28 cellular contexts compared by ENCODE assay signal in genomic region chr9:94498801-94499454, GRCh38. TPM values are rescaled to one million over a fixed set of nuclear protein-coding genes. Genes with fewer than 3 reads are reported as not detected.
DNase-seq lines count a peak whose midpoint lies in the region; ATAC-seq, FAIRE-seq and TF ChIP-seq lines count a peak whose summit lies in the region.
"Had no signal": no experiment of that assay in that cellular context is flagged by ENCODE, and none has a peak within 500 bp of the region (broad histone marks: within the 10 kb centered on the region; RNA-seq: fewer than 3 reads in every experiment).

No MANE protein-coding gene starts in this region.

- no peak for ATAC-seq in activated T-cell treated with anti-CD3 and anti-CD28 coated beads, Interleukin-2, amount 50 U/mL, for 72 hours (replicated peaks in 1 of 2)
- ATAC-seq: A549; CD8-positive, alpha-beta T cell; GM12878; PC-3; Right ventricle myocardium inferior; SK-N-SH treated with all-trans-retinoic acid at 6 μM for 48 hours had no signal

- no peaks in the 10 kb centered on the region for H3K79me1 ChIP-seq in mesenchymal stem cell (replicated peaks; ENCODE audit: low read length, poor library complexity, severe bottlenecking)

- no peak overlapping the region for H2AK5ac ChIP-seq in mesenchymal stem cell (ENCODE audit: low read length, severe bottlenecking)

- DNase-seq in H54 (ENCODE audit: insufficient read length, low spot score) (no peak), astrocyte (ENCODE audit: low read depth) (no peak), mesenchymal stem cell (peak; percentile 1), islet precursor cell (no peak), activated gamma-delta T cell treated with Interleukin-2 at 50 U/mL for 16 hours (no peak), WERI-Rb-1 (no peak)
- no peak for DNase-seq in activated T-cell treated with anti-CD3 and anti-CD28 coated beads, Interleukin-2, amount 50 U/mL, for 72 hours
- DNase-seq: AML-193; Caco-2; CD8-positive, alpha-beta T cell; EL; GDM1; GM23248; H9; Kasumi-1; NCI-H1105; NCI-H1436 treated with DMSO at 0.1 percent for 48 hours; NCI-H187 treated with DMSO at 0.1 percent for 48 hours; NCI-H2107; NCI-H524; NCI-H748 treated with DMSO at 0.1 percent for 48 hours; PC-3; SJCRH30 had no signal

- H3K9ac ChIP-seq in astrocyte (ENCODE audit: low read length) = no peak overlapping the region
- H3K9ac ChIP-seq in mesenchymal stem cell (ENCODE audit: low read length) = no peak overlapping the region
- H3K9ac ChIP-seq: GM23248 had no signal

- H3K9me3 Mint-ChIP-seq in astrocyte (ENCODE audit: unreplicated experiment) = no peaks in the 10 kb centered on the region
- no peaks in the 10 kb centered on the region for H3K9me3 Mint-ChIP-seq in activated T-cell treated with anti-CD3 and anti-CD28 coated beads, Interleukin-2, amount 50 U/mL, for 72 hours
- H3K9me3 Mint-ChIP-seq: CD8-positive, alpha-beta T cell; H9 had no signal

- H3K4me2 ChIP-seq in astrocyte (ENCODE audit: low read length) (no peak overlapping the region), mesenchymal stem cell (ENCODE audit: low read length, poor library complexity, severe bottlenecking) (no peak overlapping the region)
- H3K4me2 ChIP-seq: A549 had no signal

- no peak overlapping the region for H3K23ac ChIP-seq in mesenchymal stem cell (ENCODE audit: low read length in 2 of 2)

- no peak overlapping the region for H3K27ac ChIP-seq in astrocyte (ENCODE audit: low read depth, low read length)
- no peak overlapping the region for H3K27ac ChIP-seq in mesenchymal stem cell (ENCODE audit: low read length, poor library complexity, severe bottlenecking)
- no peak overlapping the region for H3K27ac ChIP-seq in WERI-Rb-1
- H3K27ac ChIP-seq: A549, C4-2B, GM23248, SJCRH30 had no signal

- no peak for TF ChIP-seq POLR2A in H54 (IDR thresholded peaks at IDR 0.05; ENCODE audit: low read depth, low read length)

- H2BK12ac ChIP-seq in mesenchymal stem cell (ENCODE audit: low read length in 2 of 2) = no peak overlapping the region

- no peak overlapping the region for H3K14ac ChIP-seq in mesenchymal stem cell (ENCODE audit: low read length in 2 of 2)

- H3K4me1 ChIP-seq in astrocyte (ENCODE audit: insufficient read depth, low read length) = no peaks in the 10 kb centered on the region
- H3K4me1 ChIP-seq in mesenchymal stem cell (ENCODE audit: control insufficient read depth, insufficient read depth, low read depth, low read length) = no peaks in the 10 kb centered on the region
- H3K4me1 ChIP-seq: A549, Caco-2, SJCRH30 had no signal

- 96% methylated on average over 3 of the region's 5 CpGs for WGBS in mesenchymal stem cell

- H3K9me3 ChIP-seq in astrocyte (ENCODE audit: insufficient read depth, low read depth, low read length) (no peaks in the 10 kb centered on the region), mesenchymal stem cell (ENCODE audit: control insufficient read depth, low read length) (no peaks in the 10 kb centered on the region), WERI-Rb-1 (ENCODE audit: severe bottlenecking) (no peaks in the 10 kb centered on the region)
- H3K9me3 ChIP-seq: A549, Caco-2, SJCRH30 had no signal

- H3K27me3 ChIP-seq in astrocyte (ENCODE audit: insufficient read depth, low read length) = no peaks in the 10 kb centered on the region
- no peaks in the 10 kb centered on the region for H3K27me3 ChIP-seq in mesenchymal stem cell (ENCODE audit: control insufficient read depth in 1 of 2, insufficient read depth in 1 of 2, low read length in 2 of 2)
- H3K27me3 ChIP-seq in WERI-Rb-1 (ENCODE audit: insufficient read depth, low read depth, severe bottlenecking) = no peaks in the 10 kb centered on the region
- H3K27me3 ChIP-seq: SJCRH30 had no signal

- H3K79me2 ChIP-seq in astrocyte (ENCODE audit: insufficient read depth, low read length) = no peaks in the 10 kb centered on the region

- H2AFZ ChIP-seq in astrocyte (ENCODE audit: low read depth, low read length) (no peak overlapping the region), mesenchymal stem cell (ENCODE audit: low read depth, low read length) (no peak overlapping the region)
- H2AFZ ChIP-seq: GM23248 had no signal

- no peak overlapping the region for H2BK15ac ChIP-seq in mesenchymal stem cell (ENCODE audit: low read depth, poor library complexity, severe bottlenecking)

- no peaks in the 10 kb centered on the region for H4K20me1 ChIP-seq in astrocyte (ENCODE audit: insufficient read depth, low read length)

- peak overlapping the region; percentile 47 for H3K27ac Mint-ChIP-seq in astrocyte (ENCODE audit: unreplicated experiment)
- H3K27ac Mint-ChIP-seq in activated T-cell treated with anti-CD3 and anti-CD28 coated beads, Interleukin-2, amount 50 U/mL, for 72 hours = no peak overlapping the region
- H3K27ac Mint-ChIP-seq: CD8-positive, alpha-beta T cell; H9 had no signal

- no peaks in the 10 kb centered on the region for H3K36me3 Mint-ChIP-seq in astrocyte (ENCODE audit: low read depth, unreplicated experiment)
- H3K36me3 Mint-ChIP-seq in activated T-cell treated with anti-CD3 and anti-CD28 coated beads, Interleukin-2, amount 50 U/mL, for 72 hours (ENCODE audit: insufficient read depth in 2 of 2) = no peaks in the 10 kb centered on the region
- H3K36me3 Mint-ChIP-seq: CD8-positive, alpha-beta T cell had no signal

- H2BK5ac ChIP-seq in mesenchymal stem cell (ENCODE audit: low read depth, low read length, poor library complexity, severe bottlenecking) = no peak overlapping the region

- H3K36me3 ChIP-seq in astrocyte (ENCODE audit: insufficient read depth, low read length) (no peaks in the 10 kb centered on the region), mesenchymal stem cell (ENCODE audit: control insufficient read depth in 1 of 2, insufficient read depth in 2 of 2, low read depth in 1 of 2, low read length in 2 of 2) (no peaks in the 10 kb centered on the region), WERI-Rb-1 (no peaks in the 10 kb centered on the region)
- H3K36me3 ChIP-seq: SJCRH30 had no signal

- no peak overlapping the region for H3K18ac ChIP-seq in mesenchymal stem cell (ENCODE audit: low read depth in 1 of 2, low read length in 2 of 2)

- no peak overlapping the region for H3K4me3 Mint-ChIP-seq in astrocyte (ENCODE audit: unreplicated experiment)
- no peak overlapping the region for H3K4me3 Mint-ChIP-seq in activated T-cell treated with anti-CD3 and anti-CD28 coated beads, Interleukin-2, amount 50 U/mL, for 72 hours
- H3K4me3 Mint-ChIP-seq: CD8-positive, alpha-beta T cell; H9 had no signal

- H3K4me3 ChIP-seq in astrocyte (ENCODE audit: insufficient read depth, low read depth, low read length) (no peak overlapping the region), mesenchymal stem cell (ENCODE audit: insufficient read depth in 1 of 2, low read depth in 1 of 2, low read length in 2 of 2) (no peak overlapping the region), WERI-Rb-1 (ENCODE audit: low read depth, low read length) (no peak overlapping the region)
- H3K4me3 ChIP-seq: A549, GM12878, GM23248, SJCRH30 had no signal

- FAIRE-seq in H54 (lab: Jason Lieb, UNC) (peak; percentile 6), astrocyte (lab: Jason Lieb, UNC) (no peak)
- FAIRE-seq: GM12878 had no signal

- no peak overlapping the region for H2BK120ac ChIP-seq in mesenchymal stem cell (ENCODE audit: low read depth, low read length)

- H3K4me1 Mint-ChIP-seq in astrocyte (ENCODE audit: low read depth, unreplicated experiment) = no peaks in the 10 kb centered on the region
- H3K4me1 Mint-ChIP-seq in activated T-cell treated with anti-CD3 and anti-CD28 coated beads, Interleukin-2, amount 50 U/mL, for 72 hours (ENCODE audit: low read depth) = no peaks in the 10 kb centered on the region
- H3K4me1 Mint-ChIP-seq: H9 had no signal

- no peaks in the 10 kb centered on the region for H3K27me3 Mint-ChIP-seq in astrocyte (ENCODE audit: low read depth, unreplicated experiment)
- peaks cover 14% of the 10 kb centered on the region for H3K27me3 Mint-ChIP-seq in activated T-cell treated with anti-CD3 and anti-CD28 coated beads, Interleukin-2, amount 50 U/mL, for 72 hours (ENCODE audit: low read depth)

- no peak overlapping the region for H3K4ac ChIP-seq in mesenchymal stem cell (ENCODE audit: low read depth in 1 of 2, low read length in 2 of 2)

- H4K91ac ChIP-seq in mesenchymal stem cell (ENCODE audit: low read length) = no peak overlapping the region

- TF ChIP-seq CTCF in astrocyte (IDR thresholded peaks at IDR 0.05; ENCODE audit: insufficient read depth, low read depth, low read length) (no peak), WERI-Rb-1 (IDR thresholded peaks at IDR 0.05; ENCODE audit: low read depth, low read length) (no peak)

- no peak overlapping the region for H4K8ac ChIP-seq in mesenchymal stem cell (ENCODE audit: low read length)

RNA-seq across cellular contexts. Expression of gene PCAT7, which starts 56.0 kb away (rescaled TPM):
- total RNA-seq in astrocyte = 3.9 and 5.2 TPM in 2 replicates
- 4.7 TPM for polyA plus RNA-seq in mesenchymal stem cell (2013, experiment 1 of 2)
- 4.5 TPM for polyA plus RNA-seq in mesenchymal stem cell (2013, experiment 2 of 2)
- not detected for total RNA-seq in activated T-cell treated with anti-CD3 and anti-CD28 coated beads, Interleukin-2, amount 50 U/mL, for 72 hours
- total RNA-seq: CD8-positive, alpha-beta T cell; GM12878; GM23248; Right ventricle myocardium inferior; SJCRH30 had no signal
- polyA plus RNA-seq: GM23248 had no signal
